ENCODE assay signal across 1 cellular context in genomic region chr14:95703341-95703740, GRCh38.
TF ChIP-seq lines count a peak whose summit lies in the region.

No MANE protein-coding gene starts in this region.

TF ChIP-seq in endothelial cell of umbilical vein, 7 proteins besides CTCF, POLR2A, EP300 and RAD21:
- no peak for TF ChIP-seq FOS (IDR thresholded peaks at IDR 0.05; ENCODE audit: borderline replicate concordance, insufficient read depth, low read length)
- no peak for TF ChIP-seq JUN (IDR thresholded peaks at IDR 0.05; ENCODE audit: borderline replicate concordance, insufficient read depth, insufficient read length, low read depth)
- TF ChIP-seq GATA2 (IDR thresholded peaks at IDR 0.05; ENCODE audit: insufficient read depth, insufficient read length, low read depth, low read length), result no peak
- TF ChIP-seq MAX (IDR thresholded peaks at IDR 0.05; ENCODE audit: insufficient read depth, insufficient read length), result no peak
- TF ChIP-seq POLR2AphosphoS5 (IDR thresholded peaks at IDR 0.05; ENCODE audit: insufficient read depth, low read depth, low read length), result no peak
- no peak for TF ChIP-seq EZH2 (IDR thresholded peaks at IDR 0.05; ENCODE audit: borderline replicate concordance, low read depth, low read length, severe bottlenecking)
- TF ChIP-seq MYC (IDR thresholded peaks at IDR 0.05; ENCODE audit: low read depth, low read length), result no peak
